In genomic region chr11:19395050-19395449, GRCh38 we compare ENCODE assay signal across 1 cellular context.
TF ChIP-seq lines count a peak whose summit lies in the region.

No MANE protein-coding gene starts in this region.

TF ChIP-seq in GM23338, 12 proteins besides CTCF, POLR2A, EP300 and RAD21:
- TF ChIP-seq, protein P1, sequence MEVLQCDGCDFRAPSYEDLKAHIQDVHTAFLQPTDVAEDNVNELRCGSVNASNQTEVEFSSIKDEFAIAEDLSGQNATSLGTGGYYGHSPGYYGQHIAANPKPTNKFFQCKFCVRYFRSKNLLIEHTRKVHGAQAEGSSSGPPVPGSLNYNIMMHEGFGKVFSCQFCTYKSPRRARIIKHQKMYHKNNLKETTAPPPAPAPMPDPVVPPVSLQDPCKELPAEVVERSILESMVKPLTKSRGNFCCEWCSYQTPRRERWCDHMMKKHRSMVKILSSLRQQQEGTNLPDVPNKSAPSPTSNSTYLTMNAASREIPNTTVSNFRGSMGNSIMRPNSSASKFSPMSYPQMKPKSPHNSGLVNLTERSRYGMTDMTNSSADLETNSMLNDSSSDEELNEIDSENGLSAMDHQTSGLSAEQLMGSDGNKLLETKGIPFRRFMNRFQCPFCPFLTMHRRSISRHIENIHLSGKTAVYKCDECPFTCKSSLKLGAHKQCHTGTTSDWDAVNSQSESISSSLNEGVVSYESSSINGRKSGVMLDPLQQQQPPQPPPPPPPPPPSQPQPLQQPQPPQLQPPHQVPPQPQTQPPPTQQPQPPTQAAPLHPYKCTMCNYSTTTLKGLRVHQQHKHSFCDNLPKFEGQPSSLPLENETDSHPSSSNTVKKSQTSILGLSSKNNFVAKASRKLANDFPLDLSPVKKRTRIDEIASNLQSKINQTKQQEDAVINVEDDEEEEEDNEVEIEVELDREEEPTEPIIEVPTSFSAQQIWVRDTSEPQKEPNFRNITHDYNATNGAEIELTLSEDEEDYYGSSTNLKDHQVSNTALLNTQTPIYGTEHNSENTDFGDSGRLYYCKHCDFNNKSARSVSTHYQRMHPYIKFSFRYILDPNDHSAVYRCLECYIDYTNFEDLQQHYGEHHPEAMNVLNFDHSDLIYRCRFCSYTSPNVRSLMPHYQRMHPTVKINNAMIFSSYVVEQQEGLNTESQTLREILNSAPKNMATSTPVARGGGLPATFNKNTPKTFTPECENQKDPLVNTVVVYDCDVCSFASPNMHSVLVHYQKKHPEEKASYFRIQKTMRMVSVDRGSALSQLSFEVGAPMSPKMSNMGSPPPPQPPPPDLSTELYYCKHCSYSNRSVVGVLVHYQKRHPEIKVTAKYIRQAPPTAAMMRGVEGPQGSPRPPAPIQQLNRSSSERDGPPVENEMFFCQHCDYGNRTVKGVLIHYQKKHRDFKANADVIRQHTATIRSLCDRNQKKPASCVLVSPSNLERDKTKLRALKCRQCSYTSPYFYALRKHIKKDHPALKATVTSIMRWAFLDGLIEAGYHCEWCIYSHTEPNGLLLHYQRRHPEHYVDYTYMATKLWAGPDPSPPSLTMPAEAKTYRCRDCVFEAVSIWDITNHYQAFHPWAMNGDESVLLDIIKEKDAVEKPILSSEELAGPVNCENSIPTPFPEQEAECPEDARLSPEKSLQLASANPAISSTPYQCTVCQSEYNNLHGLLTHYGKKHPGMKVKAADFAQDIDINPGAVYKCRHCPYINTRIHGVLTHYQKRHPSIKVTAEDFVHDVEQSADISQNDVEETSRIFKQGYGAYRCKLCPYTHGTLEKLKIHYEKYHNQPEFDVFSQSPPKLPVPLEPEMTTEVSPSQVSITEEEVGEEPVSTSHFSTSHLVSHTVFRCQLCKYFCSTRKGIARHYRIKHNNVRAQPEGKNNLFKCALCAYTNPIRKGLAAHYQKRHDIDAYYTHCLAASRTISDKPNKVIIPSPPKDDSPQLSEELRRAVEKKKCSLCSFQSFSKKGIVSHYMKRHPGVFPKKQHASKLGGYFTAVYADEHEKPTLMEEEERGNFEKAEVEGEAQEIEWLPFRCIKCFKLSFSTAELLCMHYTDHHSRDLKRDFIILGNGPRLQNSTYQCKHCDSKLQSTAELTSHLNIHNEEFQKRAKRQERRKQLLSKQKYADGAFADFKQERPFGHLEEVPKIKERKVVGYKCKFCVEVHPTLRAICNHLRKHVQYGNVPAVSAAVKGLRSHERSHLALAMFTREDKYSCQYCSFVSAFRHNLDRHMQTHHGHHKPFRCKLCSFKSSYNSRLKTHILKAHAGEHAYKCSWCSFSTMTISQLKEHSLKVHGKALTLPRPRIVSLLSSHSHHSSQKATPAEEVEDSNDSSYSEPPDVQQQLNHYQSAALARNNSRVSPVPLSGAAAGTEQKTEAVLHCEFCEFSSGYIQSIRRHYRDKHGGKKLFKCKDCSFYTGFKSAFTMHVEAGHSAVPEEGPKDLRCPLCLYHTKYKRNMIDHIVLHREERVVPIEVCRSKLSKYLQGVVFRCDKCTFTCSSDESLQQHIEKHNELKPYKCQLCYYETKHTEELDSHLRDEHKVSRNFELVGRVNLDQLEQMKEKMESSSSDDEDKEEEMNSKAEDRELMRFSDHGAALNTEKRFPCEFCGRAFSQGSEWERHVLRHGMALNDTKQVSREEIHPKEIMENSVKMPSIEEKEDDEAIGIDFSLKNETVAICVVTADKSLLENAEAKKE (CRISPR knock-in tag; IDR thresholded peaks at IDR 0.05): peak; percentile 61; the same call in 1 of the 2 replicates
- TF ChIP-seq EZH2phosphoT487 (IDR thresholded peaks at IDR 0.05; ENCODE audit: unreplicated experiment) (no peak), ZNF114 (CRISPR knock-in tag; IDR thresholded peaks at IDR 0.05) (no peak), STAT1 (IDR thresholded peaks at IDR 0.05; ENCODE audit: unreplicated experiment) (no peak), EZH2 (IDR thresholded peaks at IDR 0.05; ENCODE audit: low read depth, unreplicated experiment) (no peak), JUNB (IDR thresholded peaks at IDR 0.05; ENCODE audit: unreplicated experiment) (no peak), ZNF331 (CRISPR knock-in tag; IDR thresholded peaks at IDR 0.05; ENCODE audit: low read depth) (no peak), CREB1 (CRISPR knock-in tag; IDR thresholded peaks at IDR 0.05; ENCODE audit: low read depth) (0 out of 2 replicates have a peak, but pooled peaks have one; percentile 20), REST (IDR thresholded peaks at IDR 0.05; ENCODE audit: unreplicated experiment) (peak; percentile 44), NANOG (IDR thresholded peaks at IDR 0.05; ENCODE audit: borderline replicate concordance) (no peak), POLR2AphosphoS5 (IDR thresholded peaks at IDR 0.05; ENCODE audit: low read depth) (no peak)
- TF ChIP-seq, protein P2, sequence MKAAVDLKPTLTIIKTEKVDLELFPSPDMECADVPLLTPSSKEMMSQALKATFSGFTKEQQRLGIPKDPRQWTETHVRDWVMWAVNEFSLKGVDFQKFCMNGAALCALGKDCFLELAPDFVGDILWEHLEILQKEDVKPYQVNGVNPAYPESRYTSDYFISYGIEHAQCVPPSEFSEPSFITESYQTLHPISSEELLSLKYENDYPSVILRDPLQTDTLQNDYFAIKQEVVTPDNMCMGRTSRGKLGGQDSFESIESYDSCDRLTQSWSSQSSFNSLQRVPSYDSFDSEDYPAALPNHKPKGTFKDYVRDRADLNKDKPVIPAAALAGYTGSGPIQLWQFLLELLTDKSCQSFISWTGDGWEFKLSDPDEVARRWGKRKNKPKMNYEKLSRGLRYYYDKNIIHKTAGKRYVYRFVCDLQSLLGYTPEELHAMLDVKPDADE (IDR thresholded peaks at IDR 0.05): no peak
TF ChIP-seq in GM23338: peak in this region for 3.
